15 cellular contexts compared by ENCODE assay signal in genomic region chr11:45233804-45234170, GRCh38. TPM values are rescaled to one million over a fixed set of nuclear protein-coding genes. Genes with fewer than 3 reads are reported as not detected.
A peak's percentile ranks its signal among the peaks of the same experiment; 100 is the strongest.
DNase-seq lines count a peak whose midpoint lies in the region; ATAC-seq and TF ChIP-seq lines count a peak whose summit lies in the region.
"Had no signal": no experiment of that assay in that cellular context is flagged by ENCODE, and none has a peak within 500 bp of the region (broad histone marks: within the 10 kb centered on the region; RNA-seq: fewer than 3 reads in every experiment).

No MANE protein-coding gene starts in this region.

- TF ChIP-seq CTCF in Panc1 (IDR thresholded peaks at IDR 0.05), result peak; percentile 66
- TF ChIP-seq CTCF in left lung (IDR thresholded peaks at IDR 0.05), result peak; percentile 3 to 43

- H3K4me3 ChIP-seq in Panc1 (ENCODE audit: low read depth in 2 of 2, low read length in 2 of 2) (no peak overlapping the region), left lung (no peak overlapping the region)
- no peak overlapping the region for H3K4me3 ChIP-seq in CD8-positive, alpha-beta memory T cell (ENCODE audit: low read length)
- H3K4me3 ChIP-seq: Peyer's patch had no signal

- H3K4me3 Mint-ChIP-seq in stimulated activated naive CD8-positive, alpha-beta T cell treated with anti-CD3 and anti-CD28 coated beads, Interleukin-15, amount 100 ng/mL, for 72 hours, result no peak overlapping the region
- no peak overlapping the region for H3K4me3 Mint-ChIP-seq in CD8-positive, alpha-beta memory T cell
- H3K4me3 Mint-ChIP-seq: activated CD4-positive, alpha-beta T cell treated with anti-CD3 and anti-CD28 coated beads, Interleukin-2, amount 10 ng/mL, durations not matched to agents 7 days and 5 days; activated naive CD4-positive, alpha-beta T cell treated with anti-CD3 and anti-CD28 coated beads, Interleukin-2, amount 10 ng/mL, durations not matched to agents 7 days and 5 days; natural killer cell had no signal

- POLR2A ChIA-PET in Panc1 (lab: Charles Lee), result no interaction called here
- POLR2A ChIA-PET in CD8-positive, alpha-beta memory T cell (lab: Charles Lee), result no interaction called here

- H3K36me3 ChIP-seq in Panc1 (ENCODE audit: control insufficient read depth, insufficient read depth, low read length) (no peaks in the 10 kb centered on the region), left lung (no peaks in the 10 kb centered on the region)
- no peaks in the 10 kb centered on the region for H3K36me3 ChIP-seq in CD8-positive, alpha-beta memory T cell (ENCODE audit: insufficient read depth, low read length)
- H3K36me3 ChIP-seq: Peyer's patch had no signal

- H3K9me3 ChIP-seq in Panc1 (ENCODE audit: control insufficient read depth, insufficient read depth, low read depth, low read length), result no peaks in the 10 kb centered on the region
- H3K9me3 ChIP-seq in left lung, result no peaks in the 10 kb centered on the region
- no peaks in the 10 kb centered on the region for H3K9me3 ChIP-seq in CD8-positive, alpha-beta memory T cell (ENCODE audit: low read length)
- H3K9me3 ChIP-seq: Peyer's patch had no signal

- no peaks in the 10 kb centered on the region for H3K4me1 ChIP-seq in Panc1 (ENCODE audit: control insufficient read depth, insufficient read depth, low read length)
- H3K4me1 ChIP-seq in left lung, result no peaks in the 10 kb centered on the region
- H3K4me1 ChIP-seq in CD8-positive, alpha-beta memory T cell (ENCODE audit: insufficient read depth, low read length), result no peaks in the 10 kb centered on the region
- H3K4me1 ChIP-seq: Peyer's patch had no signal

- CTCF ChIA-PET in Panc1 (lab: Charles Lee), result interaction anchor here (0.5 to 0.9 kb wide), 3 partner anchors 9 to 64 kb away, joined by 3 to 4 read pairs (median 4); no protein-coding TSS in a partner anchor
- CTCF ChIA-PET in CD8-positive, alpha-beta memory T cell (lab: Charles Lee), result interaction anchor here (0.8 to 1.4 kb wide), 10 partner anchors 10 to 297 kb away, joined by 3 to 7 read pairs (median 3); no protein-coding TSS in a partner anchor

- H3K27me3 ChIP-seq in Panc1 (ENCODE audit: control insufficient read depth, insufficient read depth, low read length) (peaks cover 6% of the 10 kb centered on the region), left lung (no peaks in the 10 kb centered on the region)
- no peaks in the 10 kb centered on the region for H3K27me3 ChIP-seq in CD8-positive, alpha-beta memory T cell (ENCODE audit: insufficient read depth, low read length, poor library complexity, severe bottlenecking)
- H3K27me3 ChIP-seq: Peyer's patch had no signal

- H3K9me3 Mint-ChIP-seq in stimulated activated naive CD8-positive, alpha-beta T cell treated with anti-CD3 and anti-CD28 coated beads, Interleukin-15, amount 100 ng/mL, for 72 hours, result no peaks in the 10 kb centered on the region
- H3K9me3 Mint-ChIP-seq in CD8-positive, alpha-beta memory T cell, result peaks cover 0 to 2% (median 0%) of the 10 kb centered on the region in 5 donors
- H3K9me3 Mint-ChIP-seq: activated CD4-positive, alpha-beta T cell treated with anti-CD3 and anti-CD28 coated beads, Interleukin-2, amount 10 ng/mL, durations not matched to agents 7 days and 5 days; activated naive CD4-positive, alpha-beta T cell treated with anti-CD3 and anti-CD28 coated beads, Interleukin-2, amount 10 ng/mL, durations not matched to agents 7 days and 5 days; natural killer cell had no signal

- in situ Hi-C loops in Panc1 (cut with HindIII; ENCODE audit: low pct_unique_long_range_greater_than_20kb, low sequenced_read_pairs), result no loop called here

- H3K36me3 Mint-ChIP-seq in CD8-positive, alpha-beta memory T cell, result peaks cover 0 to under 1% (median 0%) of the 10 kb centered on the region in 3 donors
- H3K36me3 Mint-ChIP-seq: activated naive CD4-positive, alpha-beta T cell treated with anti-CD3 and anti-CD28 coated beads, Interleukin-2, amount 10 ng/mL, durations not matched to agents 7 days and 5 days; natural killer cell had no signal

- intact Hi-C loops in Panc1 (cut with micrococcal nuclease; ENCODE audit: unreplicated experiment) (no loop called here), left lung (cut with DNase I) (no loop called here)

- H3K27me3 Mint-ChIP-seq in stimulated activated naive CD8-positive, alpha-beta T cell treated with anti-CD3 and anti-CD28 coated beads, Interleukin-15, amount 100 ng/mL, for 72 hours, result peaks cover 28% of the 10 kb centered on the region
- peaks cover 18 to 24% of the 10 kb centered on the region in 2 donors for H3K27me3 Mint-ChIP-seq in CD8-positive, alpha-beta memory T cell

- H3K27ac ChIP-seq in Panc1 (ENCODE audit: low read length) (no peak overlapping the region), left lung (no peak overlapping the region)
- H3K27ac ChIP-seq in CD8-positive, alpha-beta memory T cell (ENCODE audit: low read depth, low read length), result no peak overlapping the region
- H3K27ac ChIP-seq: Peyer's patch had no signal

- no peak for DNase-seq in stimulated activated naive CD8-positive, alpha-beta T cell treated with anti-CD3 and anti-CD28 coated beads, Interleukin-15, amount 100 ng/mL, for 72 hours
- no peak for DNase-seq in stimulated activated naive CD8-positive, alpha-beta T cell treated with anti-CD3 and anti-CD28 coated beads, Interleukin-15, Interleukin-2, amounts not matched to agents 100 U/mL and 50 U/mL, for 24 hours
- DNase-seq in Panc1 (ENCODE audit: low read depth, low spot score) (no peak), left lung (no peak), H4 (ENCODE audit: low spot score) (no peak)
- DNase-seq in CD8-positive, alpha-beta memory T cell, result no peak
- no peak for DNase-seq in activated effector memory CD4-positive, alpha-beta T cell treated with Interleukin-2 at 50 U/mL for 16 hours
- DNase-seq: NCI-H1417 treated with DMSO at 0.1 percent for 48 hours had no signal

- H3K27ac Mint-ChIP-seq in stimulated activated naive CD8-positive, alpha-beta T cell treated with anti-CD3 and anti-CD28 coated beads, Interleukin-15, amount 100 ng/mL, for 72 hours, result no peak overlapping the region
- no peak overlapping the region for H3K27ac Mint-ChIP-seq in CD8-positive, alpha-beta memory T cell
- H3K27ac Mint-ChIP-seq: activated CD4-positive, alpha-beta T cell treated with anti-CD3 and anti-CD28 coated beads, Interleukin-2, amount 10 ng/mL, durations not matched to agents 7 days and 5 days; activated naive CD4-positive, alpha-beta T cell treated with anti-CD3 and anti-CD28 coated beads, Interleukin-2, amount 10 ng/mL, durations not matched to agents 7 days and 5 days; natural killer cell had no signal

- BruUV-seq in Panc1 (replicated peaks; lab: Mats Ljungman, UMichigan), result no TSS peak

- ATAC-seq in stimulated activated naive CD8-positive, alpha-beta T cell treated with anti-CD3 and anti-CD28 coated beads, Interleukin-15, amount 100 ng/mL, for 72 hours, result peak; percentile 57
- no peak for ATAC-seq in stimulated activated naive CD8-positive, alpha-beta T cell treated with anti-CD3 and anti-CD28 coated beads, Interleukin-15, Interleukin-2, amounts not matched to agents 100 U/mL and 50 U/mL, for 24 hours
- ATAC-seq in Panc1 (peak; percentile 68), left lung (no peak), GM18498 (IDR thresholded peaks at IDR 0.05; ENCODE audit: unreplicated experiment) (no peak)

- H3K4me1 Mint-ChIP-seq in stimulated activated naive CD8-positive, alpha-beta T cell treated with anti-CD3 and anti-CD28 coated beads, Interleukin-15, amount 100 ng/mL, for 72 hours, result peaks cover 6% of the 10 kb centered on the region
- peaks cover 0 to 4% (median 0%) of the 10 kb centered on the region in 3 donors for H3K4me1 Mint-ChIP-seq in CD8-positive, alpha-beta memory T cell
- H3K4me1 Mint-ChIP-seq: activated CD4-positive, alpha-beta T cell treated with anti-CD3 and anti-CD28 coated beads, Interleukin-2, amount 10 ng/mL, durations not matched to agents 7 days and 5 days; activated naive CD4-positive, alpha-beta T cell treated with anti-CD3 and anti-CD28 coated beads, Interleukin-2, amount 10 ng/mL, durations not matched to agents 7 days and 5 days; natural killer cell had no signal

RNA-seq across cellular contexts. Expression of gene SYT13, which starts 52.4 kb away (rescaled TPM):
- total RNA-seq in Panc1 (2021; ENCODE audit: unreplicated experiment) (0.13 TPM), left lung (under 1 TPM; 0.21 to 0.32 TPM)
- not detected for polyA plus RNA-seq in Panc1 (2012; ENCODE audit: insufficient read length)
- total RNA-seq in H4 (2014; rRNA removed; shearing (Covaris generic)), result 0.06 TPM in 1 of 2 replicates, not detected in the other
- not detected for total RNA-seq in CD8-positive, alpha-beta memory T cell
- not detected for polyA plus RNA-seq in CD8-positive, alpha-beta memory T cell
- total RNA-seq: activated CD4-positive, alpha-beta T cell treated with anti-CD3 and anti-CD28 coated beads, Interleukin-2, amount 10 ng/mL, durations not matched to agents 7 days and 5 days; natural killer cell; pulmonary artery endothelial cell had no signal
- polyA plus RNA-seq: keratinocyte had no signal

Comparison
In these comparisons a context has a peak if more than half of its experiments do, and no peak if none do; other contexts are left out.
1. ATAC-seq: peak in stimulated activated naive CD8-positive, alpha-beta T cell treated with anti-CD3 and anti-CD28 coated beads, Interleukin-15, amount 100 ng/mL, for 72 hours (single experiment) and Panc1 (single experiment); none in stimulated activated naive CD8-positive, alpha-beta T cell treated with anti-CD3 and anti-CD28 coated beads, Interleukin-15, Interleukin-2, amounts not matched to agents 100 U/mL and 50 U/mL, for 24 hours (single experiment), left lung (single experiment) and GM18498 (single experiment).